Comparison of ENCODE assay signal across 1 cellular context in genomic region chr1:23344111-23344986, GRCh38.
TF ChIP-seq lines count a peak whose summit lies in the region.

TSS of gene HNRNPR (minus strand) at chr1:23344284. CDS start at chr1:23341008, 3,276 bp downstream.

TF ChIP-seq in A549, 52 proteins besides CTCF, POLR2A, EP300 and RAD21 (continued from another document):
- TF ChIP-seq REST (IDR thresholded peaks at IDR 0.05), result no peak
- TF ChIP-seq HMGXB4 (CRISPR knock-in tag; IDR thresholded peaks at IDR 0.05; ENCODE audit: borderline replicate concordance), result no peak
- no peak for TF ChIP-seq FOXS1 (CRISPR knock-in tag; IDR thresholded peaks at IDR 0.05)
- TF ChIP-seq ELK1 (IDR thresholded peaks at IDR 0.05; ENCODE audit: low read depth, low read length), result no peak
- no peak for TF ChIP-seq BHLHE40 (IDR thresholded peaks at IDR 0.05; ENCODE audit: low read depth, low read length)
TF ChIP-seq in A549: peak in this region for 8.
